Comparison of ENCODE assay signal across 13 cellular contexts in the genomic region with DNA sequence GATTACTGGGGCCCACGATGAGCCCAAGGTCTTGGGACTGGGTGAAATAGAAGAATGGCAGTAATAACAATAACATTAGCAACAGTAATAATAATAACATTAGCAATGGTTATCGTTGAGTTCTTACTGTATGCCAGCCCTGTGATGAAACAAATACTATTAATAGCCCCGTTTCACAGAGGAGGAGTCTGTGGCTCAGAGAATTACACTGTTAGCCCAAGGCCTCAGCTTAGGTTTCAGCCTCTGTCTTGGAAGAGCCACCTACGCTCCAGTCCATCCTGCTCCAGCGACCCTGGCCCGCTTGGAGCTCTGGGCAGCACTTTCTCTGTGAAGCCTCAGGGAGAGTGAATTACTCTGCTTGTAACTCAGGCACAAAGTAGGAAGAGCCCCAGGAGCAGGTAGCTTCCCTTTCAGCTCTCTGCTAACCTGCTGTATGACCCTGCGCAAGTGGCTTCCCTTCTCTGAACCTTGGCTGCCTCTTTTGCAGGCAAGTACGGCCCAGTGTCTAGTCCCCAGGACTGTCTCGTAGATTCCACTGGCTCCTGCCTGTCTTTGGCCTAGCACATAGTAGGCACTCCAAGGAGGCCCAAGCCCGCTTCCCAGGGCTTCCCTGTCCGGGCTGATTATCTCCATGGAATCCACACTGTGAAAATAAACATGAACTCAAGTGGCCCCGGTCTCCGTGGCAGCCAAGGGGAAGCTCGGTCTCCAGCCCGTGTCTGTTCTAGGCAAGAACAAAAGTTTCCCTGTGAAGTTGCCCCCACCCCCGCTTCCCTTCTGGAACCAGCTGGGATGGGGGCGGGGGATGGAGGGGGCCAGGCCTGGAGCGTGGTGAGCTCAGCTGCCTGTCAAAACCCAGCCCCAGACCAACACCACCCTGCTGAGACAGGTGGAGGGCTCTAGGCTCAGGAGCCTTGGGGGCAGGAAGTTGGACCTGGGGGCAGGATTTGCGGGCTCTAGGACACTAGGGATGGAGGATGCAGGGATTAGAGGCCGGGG. TPM values are rescaled to one million over a fixed set of nuclear protein-coding genes. Genes with fewer than 3 reads are reported as not detected.
DNase-seq lines count a peak whose midpoint lies in the region; ATAC-seq and TF ChIP-seq lines count a peak whose summit lies in the region.
"Had no signal": no experiment of that assay in that cellular context is flagged by ENCODE, and none has a peak within 500 bp of the region (broad histone marks: within the 10 kb centered on the region; RNA-seq: fewer than 3 reads in every experiment).

No MANE protein-coding gene starts in this region.

- H3K4ac ChIP-seq in IMR-90 (ENCODE audit: low read depth, low read length): no peak overlapping the region

- H3K56ac ChIP-seq in IMR-90 (ENCODE audit: extremely low read depth, insufficient read depth, low read length): no peak overlapping the region

- DNase-seq in IMR-90 (no peak), dorsolateral prefrontal cortex (peak; percentile 14 to 88 (median 72)), left lobe of liver (ENCODE audit: low spot score) (no peak), kidney glomerular epithelial cell (lab: John Stamatoyannopoulos, UW) (no peak), kidney tubule cell (ENCODE audit: low spot score) (no peak), NAMALWA (ENCODE audit: low spot score) (no peak)
- DNase-seq: Caco-2, T-helper 9 cell had no signal

- H2AK5ac ChIP-seq in IMR-90 (ENCODE audit: low read depth, low read length): no peak overlapping the region

- H4K91ac ChIP-seq in IMR-90 (ENCODE audit: insufficient read depth, low read depth, low read length): no peak overlapping the region

- H3K18ac ChIP-seq in IMR-90 (ENCODE audit: low read depth, low read length): no peak overlapping the region

- dilution Hi-C loops in IMR-90 (cut with HindIII; ENCODE audit: low sequenced_read_pairs, unreplicated experiment): no loop called here

- H3K27me3 ChIP-seq in IMR-90 (ENCODE audit: control insufficient read depth, insufficient read depth, low read length): peaks cover 64% of the 10 kb centered on the region
- H3K27me3 ChIP-seq in dorsolateral prefrontal cortex: peaks cover 0 to 12% (median 0%) of the 10 kb centered on the region in 45 donors
- H3K27me3 ChIP-seq in rectal smooth muscle tissue (ENCODE audit: control insufficient read depth, insufficient read depth, low read length): no peaks in the 10 kb centered on the region

- no peaks in the 10 kb centered on the region for H3K79me1 ChIP-seq in IMR-90 (ENCODE audit: low read depth in 1 of 2, low read length in 2 of 2)

- 67% methylated on average over 4 of the region's 20 CpGs; no CpG with 5 or more reads in 1 of the 2 experiments for WGBS in IMR-90 (ENCODE audit: extremely low coverage in 2 of 2, insufficient read length in 1 of 2), 2 experiments

- TF ChIP-seq CTCF in IMR-90 (conservative IDR thresholded peaks at IDR 0.05; ENCODE audit: low read depth, low read length): no peak
- peak in 6 of 56 donors; percentile 8 to 35 (median 14) for TF ChIP-seq CTCF in dorsolateral prefrontal cortex (IDR thresholded peaks at IDR 0.05 in 54 of 56, conservative IDR thresholded peaks at IDR 0.05 in 2 of 56; ENCODE audit: low read depth in 1 of 56, partially characterized antibody in 56 of 56)

- H3K4me1 ChIP-seq in IMR-90 (ENCODE audit: control insufficient read depth, insufficient read depth, low read length) (no peaks in the 10 kb centered on the region; the same call in 1 of the 2 replicates), rectal smooth muscle tissue (ENCODE audit: control insufficient read depth, insufficient read depth, low read length) (peaks cover 14% of the 10 kb centered on the region)

- no peak for TF ChIP-seq RAD21 in IMR-90 (IDR thresholded peaks at IDR 0.05; ENCODE audit: low read length)

- no peak overlapping the region for H3K14ac ChIP-seq in IMR-90 (replicated peaks; ENCODE audit: low read depth, low read length)

- H2BK20ac ChIP-seq in IMR-90 (ENCODE audit: low read depth, low read length): no peak overlapping the region

- H4K5ac ChIP-seq in IMR-90 (ENCODE audit: low read depth, low read length): no peak overlapping the region

- no peak overlapping the region for H2BK5ac ChIP-seq in IMR-90 (ENCODE audit: low read depth, low read length, poor library complexity, severe bottlenecking)

- no peaks in the 10 kb centered on the region for H3K9me1 ChIP-seq in IMR-90 (ENCODE audit: insufficient read depth, low read length)

- H3K4me2 ChIP-seq in IMR-90 (ENCODE audit: low read depth, low read length): no peak overlapping the region

- H3K27ac ChIP-seq in IMR-90 (ENCODE audit: insufficient read depth, low read length) (no peak overlapping the region), dorsolateral prefrontal cortex (peak overlapping the region in 27 of 59 donors; percentile 5 to 71 (median 41)), rectal smooth muscle tissue (ENCODE audit: low read depth, low read length) (peak overlapping the region; percentile 70)

- CTCF ChIA-PET in IMR-90 (lab: Yijun Ruan, JAX): no interaction called here

- in situ Hi-C loops in IMR-90 (cut with MboI; ENCODE audit: low sequenced_read_pairs): no loop called here

- BruUV-seq in IMR-90 (replicated peaks; lab: Mats Ljungman, UMichigan): no TSS peak

- H3K9me3 ChIP-seq in IMR-90 (ENCODE audit: control insufficient read depth, insufficient read depth, low read length): 0 out of 2 replicates have a peak, but pooled peaks cover 2% of the 10 kb centered on the region
- H3K9me3 ChIP-seq: Caco-2 had no signal

- H3K36me3 ChIP-seq in IMR-90 (ENCODE audit: control insufficient read depth, insufficient read depth, low read length) (no peaks in the 10 kb centered on the region), rectal smooth muscle tissue (ENCODE audit: control insufficient read depth, insufficient read depth, low read length) (no peaks in the 10 kb centered on the region)

- no peak overlapping the region for H3K4me3 ChIP-seq in IMR-90 (ENCODE audit: insufficient read depth, low read depth, low read length)
- peak overlapping the region in 5 of 59 donors; percentile 4 to 30 (median 14) for H3K4me3 ChIP-seq in dorsolateral prefrontal cortex
- no peak overlapping the region for H3K4me3 ChIP-seq in rectal smooth muscle tissue (ENCODE audit: low read length)
- H3K4me3 ChIP-seq: coronary artery, skin epidermis had no signal

- H2BK15ac ChIP-seq in IMR-90 (ENCODE audit: low read depth, low read length): no peak overlapping the region

- H2AFZ ChIP-seq in IMR-90 (replicated peaks; ENCODE audit: low read length, poor library complexity): no peak overlapping the region

- H4K20me1 ChIP-seq in IMR-90 (ENCODE audit: insufficient read depth, low read length): no peaks in the 10 kb centered on the region; the same call in 1 of the 2 replicates

- intact Hi-C loops in IMR-90 (cut with micrococcal nuclease): no loop called here
- intact Hi-C loops in dorsolateral prefrontal cortex (cut with DNase I): no loop called here

- peak; percentile 51 for ATAC-seq in IMR-90 (ENCODE audit: low read depth)
- ATAC-seq in left lobe of liver: peak; percentile 46
- ATAC-seq in GM18511 (IDR thresholded peaks at IDR 0.05; ENCODE audit: unreplicated experiment): no peak

- H2BK120ac ChIP-seq in IMR-90 (ENCODE audit: low read depth, low read length): no peak overlapping the region

- no peak for TF ChIP-seq POLR2A in IMR-90 (IDR thresholded peaks at IDR 0.05; ENCODE audit: low read depth, low read length)

- no peak overlapping the region for H3K23ac ChIP-seq in IMR-90 (ENCODE audit: low read depth, low read length)

- H2AK9ac ChIP-seq in IMR-90 (replicated peaks; ENCODE audit: low read depth, low read length, poor library complexity): no peak overlapping the region

- no peak overlapping the region for H4K8ac ChIP-seq in IMR-90 (ENCODE audit: low read depth in 2 of 2, low read length in 2 of 2)

- H3K9ac ChIP-seq in IMR-90 (ENCODE audit: low read depth, low read length): no peak overlapping the region
- no peak overlapping the region for H3K9ac ChIP-seq in rectal smooth muscle tissue (ENCODE audit: low read length)

- POLR2A ChIA-PET in IMR-90 (lab: Charles Lee; ENCODE audit: unreplicated experiment): no interaction called here

TF ChIP-seq in IMR-90, 13 proteins besides CTCF, POLR2A, EP300 and RAD21 (continues in another document):
- no peak for TF ChIP-seq CEBPB (IDR thresholded peaks at IDR 0.05; ENCODE audit: low read depth, low read length)
- no peak for TF ChIP-seq MAZ (IDR thresholded peaks at IDR 0.05; ENCODE audit: borderline replicate concordance, low read depth, low read length)
- no peak for TF ChIP-seq FOS (IDR thresholded peaks at IDR 0.05; ENCODE audit: low read depth, low read length)
- no peak for TF ChIP-seq RFX5 (IDR thresholded peaks at IDR 0.05; ENCODE audit: low read depth, low read length)
- TF ChIP-seq, protein P1, sequence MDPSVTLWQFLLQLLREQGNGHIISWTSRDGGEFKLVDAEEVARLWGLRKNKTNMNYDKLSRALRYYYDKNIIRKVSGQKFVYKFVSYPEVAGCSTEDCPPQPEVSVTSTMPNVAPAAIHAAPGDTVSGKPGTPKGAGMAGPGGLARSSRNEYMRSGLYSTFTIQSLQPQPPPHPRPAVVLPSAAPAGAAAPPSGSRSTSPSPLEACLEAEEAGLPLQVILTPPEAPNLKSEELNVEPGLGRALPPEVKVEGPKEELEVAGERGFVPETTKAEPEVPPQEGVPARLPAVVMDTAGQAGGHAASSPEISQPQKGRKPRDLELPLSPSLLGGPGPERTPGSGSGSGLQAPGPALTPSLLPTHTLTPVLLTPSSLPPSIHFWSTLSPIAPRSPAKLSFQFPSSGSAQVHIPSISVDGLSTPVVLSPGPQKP (IDR thresholded peaks at IDR 0.05; ENCODE audit: borderline replicate concordance, low read depth, low read length): no peak
- no peak for TF ChIP-seq NFE2L2 (IDR thresholded peaks at IDR 0.05; ENCODE audit: low read depth, low read length)
- TF ChIP-seq MAFK (IDR thresholded peaks at IDR 0.05; ENCODE audit: low read depth, low read length): no peak
- no peak for TF ChIP-seq MXI1 (IDR thresholded peaks at IDR 0.05; ENCODE audit: borderline replicate concordance, low read depth, low read length)
- no peak for TF ChIP-seq RCOR1 (IDR thresholded peaks at IDR 0.05; ENCODE audit: insufficient replicate concordance, low read length)
- TF ChIP-seq, protein P2, sequence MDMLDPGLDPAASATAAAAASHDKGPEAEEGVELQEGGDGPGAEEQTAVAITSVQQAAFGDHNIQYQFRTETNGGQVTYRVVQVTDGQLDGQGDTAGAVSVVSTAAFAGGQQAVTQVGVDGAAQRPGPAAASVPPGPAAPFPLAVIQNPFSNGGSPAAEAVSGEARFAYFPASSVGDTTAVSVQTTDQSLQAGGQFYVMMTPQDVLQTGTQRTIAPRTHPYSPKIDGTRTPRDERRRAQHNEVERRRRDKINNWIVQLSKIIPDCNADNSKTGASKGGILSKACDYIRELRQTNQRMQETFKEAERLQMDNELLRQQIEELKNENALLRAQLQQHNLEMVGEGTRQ (IDR thresholded peaks at IDR 0.05; ENCODE audit: low read depth, low read length): no peak

RNA-seq across cellular contexts. Expression of a gene that starts 26.2 kb away (rescaled TPM):
- total RNA-seq in IMR-90 (2012; rRNA removed) (not detected in 2 replicates), dorsolateral prefrontal cortex (under 1 TPM in 12 of 120 experiments, not detected in 108; 0.06 to 0.70 (median 0.18) TPM), left lobe of liver (not detected)
- polyA plus RNA-seq in IMR-90 (2012; rRNA removed): not detected in 2 replicates
- polyA plus RNA-seq in IMR-90 (2012; cell fraction: cytosol; rRNA removed): not detected in 2 replicates
- polyA plus RNA-seq in IMR-90 (2012; cell fraction: nucleus; rRNA removed; ENCODE audit: low replicate concordance): not detected in 2 replicates
- total RNA-seq: LHCN-M2 had no signal

Comparison
In these comparisons a context has a peak if more than half of its experiments do, and no peak if none do; other contexts are left out.
1. DNase-seq: peak in dorsolateral prefrontal cortex (10 of 10); none in IMR-90 (single experiment), left lobe of liver (single experiment), kidney glomerular epithelial cell (single experiment), kidney tubule cell (single experiment) and NAMALWA (single experiment).